10 cellular contexts compared by ENCODE assay signal in genomic region chr7:28036748-28037147, GRCh38.
DNase-seq lines count a peak whose midpoint lies in the region; ATAC-seq and TF ChIP-seq lines count a peak whose summit lies in the region.
"Had no signal": no experiment of that assay in that cellular context is flagged by ENCODE, and none has a peak within 500 bp of the region (broad histone marks: within the 10 kb centered on the region; RNA-seq: fewer than 3 reads in every experiment).

No MANE protein-coding gene starts in this region.

- H3K36me3 Mint-ChIP-seq in activated T-helper 17 cell treated with anti-CD3 and anti-CD28 coated beads, Interleukin-2, amount 50 U/mL, for 72 hours (ENCODE audit: low read depth): peaks cover 7% of the 10 kb centered on the region
- H3K36me3 Mint-ChIP-seq in natural killer cell treated with Interleukin-12 subunit alpha and Interleukin-12 subunit beta and Interleukin-15 and Interleukin-18, amount 100 ng/mL, for 72 hours: peaks cover 2% of the 10 kb centered on the region

- peak overlapping the region in 1 of 2 donors; percentile 78 for H3K27ac ChIP-seq in coronary artery

- H3K9me3 Mint-ChIP-seq in activated T-helper 17 cell treated with anti-CD3 and anti-CD28 coated beads, Interleukin-2, amount 50 U/mL, for 72 hours: peaks cover under 1% of the 10 kb centered on the region
- H3K9me3 Mint-ChIP-seq in natural killer cell treated with Interleukin-12 subunit alpha and Interleukin-12 subunit beta and Interleukin-15 and Interleukin-18, amount 100 ng/mL, for 72 hours: peaks cover under 1% of the 10 kb centered on the region

- TF ChIP-seq CTCF in coronary artery (IDR thresholded peaks at IDR 0.05): no peak

- DNase-seq in natural killer cell treated with Interleukin-12 subunit alpha and Interleukin-12 subunit beta and Interleukin-15 and Interleukin-18, amount 100 ng/mL, for 72 hours (ENCODE audit: low spot score): no peak
- no peak for DNase-seq in coronary artery (ENCODE audit: low spot score)
- no peak for DNase-seq in activated naive CD4-positive, alpha-beta T cell treated with Interleukin-2 at 50 U/mL for 16 hours
- DNase-seq in left colon: no peak
- DNase-seq: NCI-H526 treated with DMSO at 0.1 percent for 48 hours had no signal

- peaks cover 32% of the 10 kb centered on the region for H3K4me1 Mint-ChIP-seq in activated T-helper 17 cell treated with anti-CD3 and anti-CD28 coated beads, Interleukin-2, amount 50 U/mL, for 72 hours
- peaks cover 62 to 83% of the 10 kb centered on the region in 2 donors for H3K4me1 Mint-ChIP-seq in natural killer cell treated with Interleukin-12 subunit alpha and Interleukin-12 subunit beta and Interleukin-15 and Interleukin-18, amount 100 ng/mL, for 72 hours (ENCODE audit: low read depth in 2 of 2)

- intact Hi-C loops in left colon (cut with DNase I, micrococcal nuclease): no loop called here

- ATAC-seq in GM18502 (IDR thresholded peaks at IDR 0.05; ENCODE audit: poor library complexity, unreplicated experiment) (peak; percentile 15), HG02798 (IDR thresholded peaks at IDR 0.05; ENCODE audit: poor library complexity, unreplicated experiment) (peak; percentile 12), HG03095 (IDR thresholded peaks at IDR 0.05; ENCODE audit: unreplicated experiment) (no peak), left colon (no peak)
- ATAC-seq in activated T-helper 17 cell treated with anti-CD3 and anti-CD28 coated beads, Interleukin-2, amount 50 U/mL, for 72 hours (replicated peaks): no peak
- no peak for ATAC-seq in natural killer cell treated with Interleukin-12 subunit alpha and Interleukin-12 subunit beta and Interleukin-15 and Interleukin-18, amount 100 ng/mL, for 72 hours

- H3K27ac Mint-ChIP-seq in activated T-helper 17 cell treated with anti-CD3 and anti-CD28 coated beads, Interleukin-2, amount 50 U/mL, for 72 hours: peak overlapping the region; percentile 86
- H3K27ac Mint-ChIP-seq in natural killer cell treated with Interleukin-12 subunit alpha and Interleukin-12 subunit beta and Interleukin-15 and Interleukin-18, amount 100 ng/mL, for 72 hours: peak overlapping the region; percentile 82 to 94

- peak overlapping the region; percentile 64 for H3K4me3 Mint-ChIP-seq in activated T-helper 17 cell treated with anti-CD3 and anti-CD28 coated beads, Interleukin-2, amount 50 U/mL, for 72 hours
- peak overlapping the region; percentile 63 for H3K4me3 Mint-ChIP-seq in natural killer cell treated with Interleukin-12 subunit alpha and Interleukin-12 subunit beta and Interleukin-15 and Interleukin-18, amount 100 ng/mL, for 72 hours
- H3K4me3 Mint-ChIP-seq: stimulated activated naive CD8-positive, alpha-beta T cell treated with anti-CD3 and anti-CD28 coated beads, Interleukin-15, amount 100 ng/mL, for 72 hours had no signal

- no peak overlapping the region for H3K4me3 ChIP-seq in coronary artery

- H3K27me3 Mint-ChIP-seq in activated T-helper 17 cell treated with anti-CD3 and anti-CD28 coated beads, Interleukin-2, amount 50 U/mL, for 72 hours: no peaks in the 10 kb centered on the region
- no peaks in the 10 kb centered on the region for H3K27me3 Mint-ChIP-seq in natural killer cell treated with Interleukin-12 subunit alpha and Interleukin-12 subunit beta and Interleukin-15 and Interleukin-18, amount 100 ng/mL, for 72 hours
- H3K27me3 Mint-ChIP-seq: stimulated activated naive CD8-positive, alpha-beta T cell treated with anti-CD3 and anti-CD28 coated beads, Interleukin-15, amount 100 ng/mL, for 72 hours had no signal

Comparison
In these comparisons a context has a peak if more than half of its experiments do, and no peak if none do; other contexts are left out.
1. ATAC-seq: peak in GM18502 (single experiment) and HG02798 (single experiment); none in activated T-helper 17 cell treated with anti-CD3 and anti-CD28 coated beads, Interleukin-2, amount 50 U/mL, for 72 hours (single experiment), natural killer cell treated with Interleukin-12 subunit alpha and Interleukin-12 subunit beta and Interleukin-15 and Interleukin-18, amount 100 ng/mL, for 72 hours (0 of 2), HG03095 (single experiment) and left colon (single experiment).